ENCODE assay signal across 17 cellular contexts in genomic region chr18:44473394-44474066, GRCh38.
DNase-seq lines count a peak whose midpoint lies in the region; ATAC-seq lines count a peak whose summit lies in the region.
"Had no signal": no experiment of that assay in that cellular context is flagged by ENCODE, and none has a peak within 500 bp of the region (broad histone marks: within the 10 kb centered on the region; RNA-seq: fewer than 3 reads in every experiment).

No MANE protein-coding gene starts in this region.

- intact Hi-C loops in activated CD4-positive, alpha-beta memory T cell treated with anti-CD3 and anti-CD28 coated beads for 36 hours (cut with micrococcal nuclease) = no loop called here

- peaks cover 7% of the 10 kb centered on the region for H3K36me3 Mint-ChIP-seq in stimulated activated memory B cell treated with anti-CD40 and anti-IgM and Interleukin-4, amounts not matched to agents 10 μg/mL and 1 μg/mL and 100 μg/mL, for 72 hours
- no peaks in the 10 kb centered on the region for H3K36me3 Mint-ChIP-seq in activated CD4-positive, alpha-beta memory T cell treated with anti-CD3 and anti-CD28 coated beads for 36 hours

- H3K4me3 Mint-ChIP-seq in stimulated activated memory B cell treated with anti-CD40 and anti-IgM and Interleukin-4, amounts not matched to agents 10 μg/mL and 1 μg/mL and 100 μg/mL, for 72 hours = no peak overlapping the region
- no peak overlapping the region for H3K4me3 Mint-ChIP-seq in activated CD4-positive, alpha-beta memory T cell treated with anti-CD3 and anti-CD28 coated beads for 36 hours
- H3K4me3 Mint-ChIP-seq: CD4-positive, alpha-beta T cell had no signal

- CTCF ChIA-PET in activated CD4-positive, alpha-beta memory T cell treated with anti-CD3 and anti-CD28 coated beads for 36 hours (lab: Charles Lee) = no interaction called here

- no peak for ATAC-seq in stimulated activated memory B cell treated with anti-CD40 and anti-IgM and Interleukin-4, amounts not matched to agents 10 μg/mL and 1 μg/mL and 100 μg/mL, for 72 hours
- ATAC-seq: HCT116 had no signal

- DNase-seq in EH (ENCODE audit: low read depth) (peak; percentile 16), NCI-H226 (peak; percentile 13), kidney glomerular epithelial cell (lab: John Stamatoyannopoulos, UW) (peak; percentile 2), SK-N-DZ (ENCODE audit: low spot score) (no peak)
- no peak for DNase-seq in activated CD4-positive, alpha-beta memory T cell treated with anti-CD3 and anti-CD28 coated beads for 36 hours
- DNase-seq in activated CD4-positive, alpha-beta T cell treated with anti-CD3 and anti-CD28 coated beads, Interleukin-2, amount 50 U/mL, for 1 hour = no peak
- DNase-seq: CD4-positive, alpha-beta T cell; COR-L47; DMS 273 treated with DMSO at 0.1 percent for 48 hours; MV-4-11; NCI-H1105 treated with DMSO at 0.1 percent for 48 hours; NCI-H2029 treated with DMSO at 0.1 percent for 48 hours; NCI-H524 treated with DMSO at 0.1 percent for 48 hours; OCI-M1; SJCRH30 had no signal

- H3K27me3 Mint-ChIP-seq in stimulated activated memory B cell treated with anti-CD40 and anti-IgM and Interleukin-4, amounts not matched to agents 10 μg/mL and 1 μg/mL and 100 μg/mL, for 72 hours = no peaks in the 10 kb centered on the region
- H3K27me3 Mint-ChIP-seq in activated CD4-positive, alpha-beta memory T cell treated with anti-CD3 and anti-CD28 coated beads for 36 hours = no peaks in the 10 kb centered on the region
- H3K27me3 Mint-ChIP-seq: CD4-positive, alpha-beta T cell had no signal

- peaks cover 13% of the 10 kb centered on the region for H3K4me1 Mint-ChIP-seq in stimulated activated memory B cell treated with anti-CD40 and anti-IgM and Interleukin-4, amounts not matched to agents 10 μg/mL and 1 μg/mL and 100 μg/mL, for 72 hours
- no peaks in the 10 kb centered on the region for H3K4me1 Mint-ChIP-seq in activated CD4-positive, alpha-beta memory T cell treated with anti-CD3 and anti-CD28 coated beads for 36 hours (ENCODE audit: low read depth)

- H3K27ac Mint-ChIP-seq in stimulated activated memory B cell treated with anti-CD40 and anti-IgM and Interleukin-4, amounts not matched to agents 10 μg/mL and 1 μg/mL and 100 μg/mL, for 72 hours = peak overlapping the region; percentile 27
- no peak overlapping the region for H3K27ac Mint-ChIP-seq in activated CD4-positive, alpha-beta memory T cell treated with anti-CD3 and anti-CD28 coated beads for 36 hours
- H3K27ac Mint-ChIP-seq: CD4-positive, alpha-beta T cell had no signal

- POLR2A ChIA-PET in activated CD4-positive, alpha-beta memory T cell treated with anti-CD3 and anti-CD28 coated beads for 36 hours (lab: Charles Lee) = no interaction called here

- H3K9me3 Mint-ChIP-seq in stimulated activated memory B cell treated with anti-CD40 and anti-IgM and Interleukin-4, amounts not matched to agents 10 μg/mL and 1 μg/mL and 100 μg/mL, for 72 hours = peaks cover 10% of the 10 kb centered on the region
- peaks cover 3% of the 10 kb centered on the region for H3K9me3 Mint-ChIP-seq in activated CD4-positive, alpha-beta memory T cell treated with anti-CD3 and anti-CD28 coated beads for 36 hours

Comparison
In these comparisons a context has a peak if more than half of its experiments do, and no peak if none do; other contexts are left out.
1. DNase-seq: peak in EH (single experiment), NCI-H226 (single experiment) and kidney glomerular epithelial cell (single experiment); none in activated CD4-positive, alpha-beta memory T cell treated with anti-CD3 and anti-CD28 coated beads for 36 hours (single experiment), SK-N-DZ (single experiment) and activated CD4-positive, alpha-beta T cell treated with anti-CD3 and anti-CD28 coated beads, Interleukin-2, amount 50 U/mL, for 1 hour (single experiment).